Comparison of ENCODE assay signal across 8 cellular contexts in the genomic region with DNA sequence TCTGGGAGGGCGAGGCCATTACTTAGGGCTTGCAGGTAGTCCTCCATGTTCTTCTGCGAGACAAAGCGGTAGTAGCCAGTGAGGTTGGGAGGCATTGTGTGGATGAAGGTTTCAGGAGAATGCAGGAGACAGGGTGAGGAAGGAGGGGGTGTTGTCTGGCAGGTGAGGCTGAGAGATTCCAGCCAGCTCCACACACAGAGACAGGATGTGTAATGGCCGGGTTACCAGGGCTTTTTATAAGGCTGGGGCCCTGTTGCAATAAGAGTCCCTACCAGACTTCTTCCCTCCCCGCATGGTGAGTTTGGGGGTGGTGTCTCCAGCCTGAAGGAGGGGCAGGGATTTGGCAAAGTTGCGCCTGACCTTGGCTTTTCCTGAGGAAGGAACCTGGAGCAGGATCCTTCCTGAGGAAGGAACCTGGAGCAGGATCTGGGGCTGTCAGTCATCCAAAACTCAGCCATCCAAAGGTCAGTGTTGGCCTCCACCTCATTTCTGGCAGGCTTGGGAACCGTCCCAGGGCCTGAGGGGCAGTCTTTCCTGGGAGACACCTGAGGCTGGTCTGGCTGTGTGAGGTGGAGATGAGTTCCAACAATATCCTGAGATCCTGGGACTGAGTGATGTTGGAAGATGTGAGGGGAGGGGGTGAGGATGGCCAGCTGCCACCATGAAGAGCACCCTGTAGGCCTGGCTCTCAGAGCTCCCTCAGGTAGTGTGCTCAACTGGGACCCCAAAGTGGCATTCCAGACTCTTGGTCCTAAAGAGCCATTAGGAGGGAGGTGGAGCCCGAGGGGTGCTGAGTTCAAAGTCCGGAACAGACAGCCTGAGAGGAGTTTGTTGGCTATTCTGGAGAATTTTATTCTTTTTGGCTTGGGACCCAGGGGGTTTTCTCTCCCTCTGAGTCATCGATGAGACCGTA. TPM values are rescaled to one million over a fixed set of nuclear protein-coding genes. Genes with fewer than 3 reads are reported as not detected.
DNase-seq lines count a peak whose midpoint lies in the region; ATAC-seq, FAIRE-seq and TF ChIP-seq lines count a peak whose summit lies in the region.

A gene with protein sequence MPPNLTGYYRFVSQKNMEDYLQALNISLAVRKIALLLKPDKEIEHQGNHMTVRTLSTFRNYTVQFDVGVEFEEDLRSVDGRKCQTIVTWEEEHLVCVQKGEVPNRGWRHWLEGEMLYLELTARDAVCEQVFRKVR (minus strand): TSS at position 209 of the 913 bp plus-strand sequence. CDS start 114 bp downstream, at position 95.

- no peak for ATAC-seq in Panc1

- CTCF ChIA-PET in Panc1 (lab: Charles Lee), result no interaction called here

- 47% methylated on average over 11 of the region's 11 CpGs for WGBS in prostate gland

- intact Hi-C loops in Panc1 (cut with micrococcal nuclease; ENCODE audit: unreplicated experiment), result no loop called here
- intact Hi-C loops in prostate gland (cut with DNase I), result no loop called here

- FAIRE-seq in frontal cortex (lab: Jason Lieb, UNC), result no peak

- H3K4me2 ChIP-seq in fibroblast of lung (ENCODE audit: extremely low read depth, insufficient read depth, low read length), result peak within 1 kb of the TSS; percentile 97

- H3K27me3 ChIP-seq in Panc1 (ENCODE audit: control insufficient read depth, insufficient read depth, low read length), result no peaks in the 10 kb centered on the region
- H3K27me3 ChIP-seq in fibroblast of lung (ENCODE audit: control insufficient read depth, insufficient read depth, low read length), result no peaks in the 10 kb centered on the region
- no peaks in the 10 kb centered on the region for H3K27me3 ChIP-seq in prostate gland (replicated peaks; ENCODE audit: insufficient read depth)

- peak within 1 kb of the TSS; percentile 30 for H3K9ac ChIP-seq in fibroblast of lung (ENCODE audit: insufficient read depth, low read length)

- H3K36me3 ChIP-seq in Panc1 (ENCODE audit: control insufficient read depth, insufficient read depth, low read length) (no peaks in the 10 kb centered on the region), fibroblast of lung (ENCODE audit: control insufficient read depth, insufficient read depth, low read length) (no peaks in the 10 kb centered on the region), prostate gland (no peaks in the 10 kb centered on the region)

- POLR2A ChIA-PET in Panc1 (lab: Charles Lee), result no interaction called here

- H3K9me3 ChIP-seq in Panc1 (ENCODE audit: control insufficient read depth, insufficient read depth, low read depth, low read length), result no peaks in the 10 kb centered on the region
- H3K9me3 ChIP-seq in fibroblast of lung (ENCODE audit: control insufficient read depth, insufficient read depth, low read depth, low read length), result no peaks in the 10 kb centered on the region
- no peaks in the 10 kb centered on the region for H3K9me3 ChIP-seq in prostate gland

- H3K4me1 ChIP-seq in Panc1 (ENCODE audit: control insufficient read depth, insufficient read depth, low read length) (no peaks in the 10 kb centered on the region), fibroblast of lung (ENCODE audit: control insufficient read depth, extremely low read depth, insufficient read depth, low read length) (peaks cover 5% of the 10 kb centered on the region), prostate gland (replicated peaks) (peaks cover 3% of the 10 kb centered on the region)

- H3K27ac ChIP-seq in Panc1 (ENCODE audit: low read length) (no peak within 1 kb of the TSS), fibroblast of lung (ENCODE audit: insufficient read depth, low read length) (no peak within 1 kb of the TSS), prostate gland (peak within 1 kb of the TSS; percentile 70 to 73)

- DNase-seq in GM12864 (ENCODE audit: low read depth) (no peak), Panc1 (ENCODE audit: low read depth, low spot score) (no peak), fibroblast of lung (ENCODE audit: low read depth in 2 of 2) (no peak), prostate gland (ENCODE audit: low spot score) (no peak), frontal cortex (ENCODE audit: low spot score in 2 of 2) (no peak), H4 (ENCODE audit: low spot score) (no peak), ureter (ENCODE audit: low spot score) (no peak), AG08395 (ENCODE audit: low spot score) (no peak)

- H3K79me2 ChIP-seq in fibroblast of lung (ENCODE audit: control insufficient read depth, insufficient read depth, low read length), result no peaks in the 10 kb centered on the region

- H3K4me3 ChIP-seq in GM12864 (ENCODE audit: low read depth, low read length) (peak within 1 kb of the TSS; percentile 67), Panc1 (ENCODE audit: low read depth in 2 of 2, low read length in 2 of 2) (peak within 1 kb of the TSS; percentile 43 to 47), fibroblast of lung (replicated peaks in 1 of 4; ENCODE audit: control extremely low read depth in 1 of 4, insufficient read depth in 1 of 4, low read depth in 3 of 4, low read length in 4 of 4) (peak within 1 kb of the TSS; percentile 52 to 69 (median 65)), prostate gland (peak within 1 kb of the TSS; percentile 40 to 50)

- no TSS peak for BruUV-seq in Panc1 (replicated peaks; lab: Mats Ljungman, UMichigan)

- TF ChIP-seq POLR2A in prostate gland (IDR thresholded peaks at IDR 0.05), result no peak

- H2AFZ ChIP-seq in fibroblast of lung (ENCODE audit: low read length), result peak within 1 kb of the TSS; percentile 64

- in situ Hi-C loops in Panc1 (cut with HindIII; ENCODE audit: low pct_unique_long_range_greater_than_20kb, low sequenced_read_pairs), result no loop called here

- TF ChIP-seq CTCF in GM12864 (IDR thresholded peaks at IDR 0.05; ENCODE audit: low read depth, low read length, missing control alignments) (no peak), Panc1 (IDR thresholded peaks at IDR 0.05) (no peak), fibroblast of lung (conservative IDR thresholded peaks at IDR 0.05 in 1 of 2, IDR thresholded peaks at IDR 0.05 in 1 of 2; ENCODE audit: low read depth in 1 of 2, low read length in 2 of 2) (no peak), prostate gland (IDR thresholded peaks at IDR 0.05) (no peak)

- no peaks in the 10 kb centered on the region for H4K20me1 ChIP-seq in fibroblast of lung (ENCODE audit: control insufficient read depth, extremely low read depth, insufficient read depth, low read length)

RNA-seq across cellular contexts. Expression of the gene that starts here (rescaled TPM):
- not detected for total RNA-seq in Panc1 (2021; ENCODE audit: unreplicated experiment)
- polyA plus RNA-seq in Panc1 (2012; ENCODE audit: insufficient read length), result 1.3 TPM
- 0.26 TPM in 1 of 2 replicates, not detected in the other for total RNA-seq in fibroblast of lung
- polyA plus RNA-seq in fibroblast of lung, result not detected in 2 replicates
- 0.33 and 0.48 TPM in 2 replicates for polyA plus RNA-seq in fibroblast of lung (2012)
- not detected in 2 replicates for polyA minus RNA-seq in fibroblast of lung (ENCODE audit: low replicate concordance)
- total RNA-seq in prostate gland, result 1 to 10 TPM; 2.4 to 3.5 TPM
- total RNA-seq in frontal cortex, result not detected
- total RNA-seq in H4 (2014; rRNA removed; shearing (Covaris generic)), result 0.88 TPM in 1 of 2 replicates, not detected in the other
- total RNA-seq in ureter, result 7.5 TPM

Comparison
In these comparisons a context has a peak if more than half of its experiments do, and no peak if none do; other contexts are left out.
1. H3K27ac ChIP-seq: peak in prostate gland (2 of 2); none in Panc1 (single experiment) and fibroblast of lung (single experiment).
2. Peak in every context shown above with its lines, with median percentiles within 50 percentile points of each other: H3K4me3 ChIP-seq.